ENCODE assay signal across 6 cellular contexts in genomic region chr11:55936300-55936699, GRCh38.
"Had no signal": no experiment of that assay in that cellular context is flagged by ENCODE, and none has a peak within 500 bp of the region (broad histone marks: within the 10 kb centered on the region; RNA-seq: fewer than 3 reads in every experiment).

Gene OR5I1 (minus strand): TSS chr11:55936400. CDS start chr11:55936400, 0 bp downstream.

- FAIRE-seq: GM12878, GM12891, GM12892, GM18507, GM19239 had no signal

- DNase-seq: GDM1 had no signal
